Comparison of ENCODE assay signal across 8 cellular contexts in genomic region chr6:28443112-28443773, GRCh38. TPM values are rescaled to one million over a fixed set of nuclear protein-coding genes. Genes with fewer than 3 reads are reported as not detected.
DNase-seq lines count a peak whose midpoint lies in the region; ATAC-seq and TF ChIP-seq lines count a peak whose summit lies in the region.

ZSCAN23 (minus strand) TSS chr6:28443491; CDS start chr6:28436266, 7,225 bp downstream.

- BruUV-seq in Caco-2 (replicated peaks; lab: Mats Ljungman, UMichigan), result no TSS peak

- ATAC-seq in GM18502 (IDR thresholded peaks at IDR 0.05; ENCODE audit: poor library complexity, unreplicated experiment) (peak; percentile 97), HG02973 (IDR thresholded peaks at IDR 0.05; ENCODE audit: unreplicated experiment) (peak; percentile 95)

- CTCF ChIA-PET in Caco-2 (lab: Charles Lee), result no interaction called here

- no peaks in the 10 kb centered on the region for H3K36me3 ChIP-seq in Caco-2 (ENCODE audit: control insufficient read depth, insufficient read depth, low read length)

- no peak within 1 kb of the TSS for H3K27ac Mint-ChIP-seq in Caco-2 (ENCODE audit: unreplicated experiment)

- POLR2A ChIA-PET in Caco-2 (lab: Charles Lee), result no interaction called here

- peaks cover 8% of the 10 kb centered on the region for H3K27me3 Mint-ChIP-seq in Caco-2 (ENCODE audit: insufficient read depth, unreplicated experiment)

- TF ChIP-seq CTCF in coronary artery (IDR thresholded peaks at IDR 0.05) (no peak), Caco-2 (IDR thresholded peaks at IDR 0.05; ENCODE audit: insufficient read depth in 1 of 2, low read depth in 1 of 2, low read length in 1 of 2, severe bottlenecking in 1 of 2, unreplicated experiment in 1 of 2) (no peak)

- intact Hi-C loops in Caco-2 (cut with micrococcal nuclease; ENCODE audit: unreplicated experiment), result no loop called here

- no peak within 1 kb of the TSS for H3K4me3 Mint-ChIP-seq in Caco-2 (ENCODE audit: unreplicated experiment)

- DNase-seq in NCI-H2171 (lab: John Stamatoyannopoulos, UW), result peak; percentile 87
- DNase-seq in activated CD4-positive, alpha-beta T cell treated with anti-CD3 and anti-CD28 coated beads for 4 hours, result peak; percentile 74 to 79
- peak; percentile 80 for DNase-seq in coronary artery (ENCODE audit: low spot score)
- DNase-seq in kidney tubule cell (ENCODE audit: low spot score), result peak; percentile 91
- peak; percentile 78 to 82 for DNase-seq in stimulated activated CD4-positive, alpha-beta T cell treated with anti-CD3 and anti-CD28 coated beads, Interleukin-15, amount 100 ng/mL, for 48 hours (ENCODE audit: low read depth in 2 of 2)
- no peak for DNase-seq in Caco-2

- H3K9me3 ChIP-seq in Caco-2, result peaks cover 8% of the 10 kb centered on the region; the same call in 1 of the 2 replicates

- no peaks in the 10 kb centered on the region for H3K4me1 Mint-ChIP-seq in Caco-2 (ENCODE audit: low read depth, unreplicated experiment)

- H3K4me3 ChIP-seq in coronary artery, result peak within 1 kb of the TSS; percentile 96
- H3K4me3 ChIP-seq in Caco-2 (ENCODE audit: low read depth, low read length), result no peak within 1 kb of the TSS

- no peaks in the 10 kb centered on the region for H3K36me3 Mint-ChIP-seq in Caco-2 (ENCODE audit: insufficient read depth, unreplicated experiment)

- H3K27me3 ChIP-seq in Caco-2 (replicated peaks; ENCODE audit: control insufficient read depth, insufficient read depth, low read length), result no peaks in the 10 kb centered on the region

- peak within 1 kb of the TSS; percentile 41 to 64 for H3K27ac ChIP-seq in coronary artery

- H3K9me3 Mint-ChIP-seq in Caco-2 (ENCODE audit: unreplicated experiment), result peaks cover 14% of the 10 kb centered on the region

- H3K4me1 ChIP-seq in Caco-2, result no peaks in the 10 kb centered on the region

RNA-seq across cellular contexts. Expression of gene ZSCAN23, which starts in this region (rescaled TPM):
- total RNA-seq in Caco-2 (2022), result not detected in 2 replicates

Comparison
In these comparisons a context has a peak if more than half of its experiments do, and no peak if none do; other contexts are left out.
1. DNase-seq: peak in NCI-H2171 (single experiment), activated CD4-positive, alpha-beta T cell treated with anti-CD3 and anti-CD28 coated beads for 4 hours (2 of 2), coronary artery (single experiment), kidney tubule cell (single experiment) and stimulated activated CD4-positive, alpha-beta T cell treated with anti-CD3 and anti-CD28 coated beads, Interleukin-15, amount 100 ng/mL, for 48 hours (2 of 2); none in Caco-2 (0 of 2).